ENCODE assay signal across 1 cellular context in genomic region chr19:1470864-1471513, GRCh38.
TF ChIP-seq lines count a peak whose summit lies in the region.

No MANE protein-coding gene starts in this region.

TF ChIP-seq in H1, 55 proteins besides CTCF, POLR2A, EP300 and RAD21:
- TF ChIP-seq SP2 (IDR thresholded peaks at IDR 0.05; ENCODE audit: low read length) (no peak), SIN3A (conservative IDR thresholded peaks at IDR 0.05 in 1 of 2, IDR thresholded peaks at IDR 0.05 in 1 of 2; ENCODE audit: low read depth in 1 of 2, low read length in 2 of 2) (peak in 1 of 2 experiments; percentile 58; a peak in 1 of 4 replicates), GABPA (IDR thresholded peaks at IDR 0.05; ENCODE audit: borderline replicate concordance, insufficient read depth, low read length) (peak; percentile 77; the same call in 1 of the 2 replicates), SAP30 (IDR thresholded peaks at IDR 0.05; ENCODE audit: insufficient read depth, insufficient replicate concordance, low read length) (no peak), CHD1 (IDR thresholded peaks at IDR 0.05; ENCODE audit: low read depth, low read length) (peak; percentile 68), KDM4A (IDR thresholded peaks at IDR 0.05; ENCODE audit: low read depth, low read length, severe bottlenecking) (no peak), TAF1 (IDR thresholded peaks at IDR 0.05; ENCODE audit: low read depth, low read length) (peak; percentile 3; the same call in 1 of the 2 replicates), JUND (IDR thresholded peaks at IDR 0.05; ENCODE audit: low read length) (0 out of 2 replicates have a peak, but pooled peaks have one; percentile 33), SP4 (IDR thresholded peaks at IDR 0.05; ENCODE audit: low read length) (no peak), RNF2 (IDR thresholded peaks at IDR 0.05; ENCODE audit: borderline replicate concordance, low read depth, low read length, missing control alignments, poor library complexity, severe bottlenecking) (no peak), SUZ12 (IDR thresholded peaks at IDR 0.05; ENCODE audit: low read length) (0 out of 2 replicates have a peak, but pooled peaks have one; percentile 25), CHD7 (IDR thresholded peaks at IDR 0.05; ENCODE audit: insufficient replicate concordance, low read length) (no peak), USF2 (IDR thresholded peaks at IDR 0.05; ENCODE audit: low read length) (no peak), BCL11A (IDR thresholded peaks at IDR 0.05; ENCODE audit: low read depth in 2 of 2, low read length in 2 of 2) (no peak)
TF ChIP-seq in H1: peak in this region for 6.
